8 cellular contexts compared by ENCODE assay signal in the genomic region with DNA sequence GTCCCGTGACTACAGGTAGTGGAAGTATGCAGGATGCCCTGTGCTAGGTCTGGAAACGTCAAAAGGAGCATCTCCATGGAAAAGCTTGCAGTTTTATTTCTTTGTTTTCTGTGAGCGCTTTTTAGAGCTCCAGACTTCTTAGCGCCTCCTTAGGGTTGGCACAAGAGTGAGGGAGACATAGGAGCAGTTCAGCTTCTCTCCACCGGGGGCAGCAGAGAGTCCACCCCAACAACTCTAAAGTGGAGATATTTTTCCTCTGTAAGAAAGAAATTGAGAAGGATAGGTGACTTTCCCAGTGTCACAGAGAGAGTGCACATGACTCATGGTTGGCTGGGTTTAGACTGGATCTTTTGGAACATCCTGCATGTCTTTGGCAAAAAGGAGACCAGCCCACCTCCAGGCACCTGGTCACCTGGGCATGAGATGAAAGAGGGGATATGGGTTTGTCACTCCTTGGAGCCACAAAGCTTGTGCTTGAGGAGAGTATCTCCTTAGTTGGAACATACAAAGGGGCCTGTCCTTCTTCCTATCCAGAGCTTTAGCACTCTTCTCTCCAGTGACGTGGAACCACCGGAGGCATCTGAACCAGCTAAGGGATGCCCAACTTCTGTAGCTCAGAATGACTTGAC.
DNase-seq lines count a peak whose midpoint lies in the region.

No MANE protein-coding gene starts in this region.

- no peak overlapping the region for H3K27ac Mint-ChIP-seq in activated naive CD4-positive, alpha-beta T cell treated with anti-CD3 and anti-CD28 coated beads for 36 hours

- intact Hi-C loops in activated naive CD4-positive, alpha-beta T cell treated with anti-CD3 and anti-CD28 coated beads for 36 hours (cut with micrococcal nuclease): no loop called here

- no peak overlapping the region for H3K4ac ChIP-seq in trophoblast cell (ENCODE audit: low read depth, low read length)

- H3K27me3 Mint-ChIP-seq in activated naive CD4-positive, alpha-beta T cell treated with anti-CD3 and anti-CD28 coated beads for 36 hours (ENCODE audit: low read depth): no peaks in the 10 kb centered on the region

- no peak overlapping the region for H2AK5ac ChIP-seq in trophoblast cell (ENCODE audit: low read length)

- H3K4me1 ChIP-seq in HAP-1: no peaks in the 10 kb centered on the region
- peaks cover 0 to 2% of the 10 kb centered on the region in 2 experiments for H3K4me1 ChIP-seq in trophoblast cell (ENCODE audit: control insufficient read depth in 1 of 2, insufficient read depth in 2 of 2, low read length in 2 of 2)

- no peaks in the 10 kb centered on the region for H3K4me1 Mint-ChIP-seq in activated naive CD4-positive, alpha-beta T cell treated with anti-CD3 and anti-CD28 coated beads for 36 hours (ENCODE audit: low read depth)

- no peak overlapping the region for H4K8ac ChIP-seq in trophoblast cell (ENCODE audit: low read depth, low read length)

- no peak overlapping the region for H3K9ac ChIP-seq in trophoblast cell (ENCODE audit: low read length)

- peaks cover 8% of the 10 kb centered on the region for H3K9me3 Mint-ChIP-seq in activated naive CD4-positive, alpha-beta T cell treated with anti-CD3 and anti-CD28 coated beads for 36 hours

- no peak overlapping the region for H2BK5ac ChIP-seq in trophoblast cell (ENCODE audit: low read depth, low read length, poor library complexity)

- H2BK120ac ChIP-seq in trophoblast cell (ENCODE audit: insufficient read depth, low read length, poor library complexity): no peak overlapping the region

- H3K36me3 Mint-ChIP-seq in activated naive CD4-positive, alpha-beta T cell treated with anti-CD3 and anti-CD28 coated beads for 36 hours (ENCODE audit: low read depth): peaks cover 1% of the 10 kb centered on the region

- no peak overlapping the region for H2AFZ ChIP-seq in trophoblast cell (ENCODE audit: insufficient read depth, low read length, poor library complexity)

- H3K4me3 ChIP-seq in HAP-1: no peak overlapping the region
- H3K4me3 ChIP-seq in trophoblast cell (ENCODE audit: low read depth, low read length): no peak overlapping the region

- H3K79me1 ChIP-seq in trophoblast cell (ENCODE audit: low read length): no peaks in the 10 kb centered on the region

- no peak overlapping the region for H3K23ac ChIP-seq in trophoblast cell (ENCODE audit: low read length)

- in situ Hi-C loops in HAP-1 (cut with MboI; ENCODE audit: low sequenced_read_pairs): no loop called here

- no peak overlapping the region for H3K4me3 Mint-ChIP-seq in activated naive CD4-positive, alpha-beta T cell treated with anti-CD3 and anti-CD28 coated beads for 36 hours

- H3K36me3 ChIP-seq in HAP-1 (replicated peaks) (no peaks in the 10 kb centered on the region), trophoblast cell (ENCODE audit: control insufficient read depth in 1 of 2, insufficient read depth in 2 of 2, low read length in 2 of 2) (no peaks in the 10 kb centered on the region)

- no peak overlapping the region for H2BK12ac ChIP-seq in trophoblast cell (ENCODE audit: low read length)

- H3K27me3 ChIP-seq in HAP-1 (ENCODE audit: low read depth): no peaks in the 10 kb centered on the region
- H3K27me3 ChIP-seq in trophoblast cell (ENCODE audit: insufficient read depth, low read length): no peaks in the 10 kb centered on the region

- no peak overlapping the region for H3K14ac ChIP-seq in trophoblast cell (ENCODE audit: low read length)

- no peak overlapping the region for H4K91ac ChIP-seq in trophoblast cell (ENCODE audit: low read depth, low read length)

- H3K9me3 ChIP-seq in HAP-1 (no peaks in the 10 kb centered on the region), trophoblast cell (ENCODE audit: insufficient read depth, low read depth, low read length) (no peaks in the 10 kb centered on the region)

- H3K18ac ChIP-seq in trophoblast cell (ENCODE audit: low read length): no peak overlapping the region

- no peaks in the 10 kb centered on the region for H3K79me2 ChIP-seq in trophoblast cell (ENCODE audit: control insufficient read depth, insufficient read depth, low read length, poor library complexity)

- CTCF ChIA-PET in activated naive CD4-positive, alpha-beta T cell treated with anti-CD3 and anti-CD28 coated beads for 36 hours (lab: Charles Lee): interaction anchor here (0.6 kb wide), 1 partner anchor 23 kb away, joined by 3 read pairs; no protein-coding TSS in a partner anchor

- H3K27ac ChIP-seq in trophoblast cell (ENCODE audit: low read depth, low read length): no peak overlapping the region

- no peak overlapping the region for H3K4me2 ChIP-seq in trophoblast cell (ENCODE audit: low read length)

- peak; percentile 29 for DNase-seq in activated naive CD4-positive, alpha-beta T cell treated with anti-CD3 and anti-CD28 coated beads for 36 hours
- DNase-seq in activated naive CD4-positive, alpha-beta T cell (lab: John Stamatoyannopoulos, UW): no peak
- peak; percentile 4 to 51 for DNase-seq in HAP-1 (ENCODE audit: low spot score in 2 of 2)
- DNase-seq in NCI-H69 (lab: John Stamatoyannopoulos, UW): peak; percentile 45
- DNase-seq in dermis blood vessel endothelial cell: peak; percentile 58
- peak; percentile 19 to 42 for DNase-seq in trophoblast cell
- no peak for DNase-seq in GOT3 (lab: John Stamatoyannopoulos, UW)
- DNase-seq in NCI-H345 treated with DMSO at 0.1 percent for 48 hours (lab: John Stamatoyannopoulos, UW; ENCODE audit: unreplicated experiment): no peak

- WGBS in trophoblast cell (ENCODE audit: extremely low coverage, insufficient coverage, insufficient read length): no CpG with 5 or more reads among the region's 7 CpGs

- no peak overlapping the region for H4K12ac ChIP-seq in trophoblast cell (ENCODE audit: low read depth, low read length)

Comparison
In these comparisons a context has a peak if more than half of its experiments do, and no peak if none do; other contexts are left out.
1. DNase-seq: peak in activated naive CD4-positive, alpha-beta T cell treated with anti-CD3 and anti-CD28 coated beads for 36 hours (single experiment), HAP-1 (2 of 2), NCI-H69 (single experiment), dermis blood vessel endothelial cell (single experiment) and trophoblast cell (2 of 2); none in activated naive CD4-positive, alpha-beta T cell (0 of 4), GOT3 (single experiment) and NCI-H345 treated with DMSO at 0.1 percent for 48 hours (single experiment).